8 cellular contexts compared by ENCODE assay signal in the genomic region with DNA sequence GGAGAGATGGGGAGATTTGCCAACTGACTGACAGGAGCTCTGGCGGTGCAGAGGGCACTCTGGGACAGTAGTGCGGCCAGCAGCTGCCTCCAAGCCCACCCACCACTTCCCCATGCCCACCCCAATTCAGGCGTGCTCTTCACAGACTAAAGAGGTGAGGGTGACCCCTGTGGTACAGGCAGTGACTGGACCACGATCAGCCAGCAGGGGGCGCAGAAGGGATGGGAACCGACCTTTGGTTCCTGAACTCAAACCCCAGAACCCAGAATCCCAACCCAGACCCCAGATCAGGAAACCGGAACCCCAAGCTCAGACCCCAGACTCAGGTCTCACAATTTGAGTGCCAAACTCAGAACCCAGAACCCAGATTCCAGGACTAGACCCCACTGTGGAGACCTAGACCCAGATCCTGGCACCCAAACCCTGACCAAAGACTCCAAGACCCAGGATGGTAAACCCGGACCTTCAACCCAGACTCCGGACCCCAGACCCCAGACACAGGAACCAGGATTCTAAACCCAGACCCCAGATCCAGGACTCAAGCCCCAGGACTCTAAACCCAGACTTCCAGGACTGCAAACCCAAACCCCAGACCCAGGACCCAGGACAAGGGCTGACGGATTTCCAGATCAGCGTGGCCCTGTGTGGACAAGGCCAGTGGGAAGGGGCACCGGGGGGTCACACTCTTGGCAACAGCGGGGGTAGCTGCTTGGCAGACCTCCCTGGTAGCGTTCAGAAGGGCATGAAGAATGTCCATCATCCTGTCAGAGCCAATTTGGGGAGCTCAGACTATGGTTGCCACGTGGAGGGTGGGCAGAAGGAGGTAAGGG. TPM values are rescaled to one million over a fixed set of nuclear protein-coding genes. Genes with fewer than 3 reads are reported as not detected.
DNase-seq lines count a peak whose midpoint lies in the region; ATAC-seq, FAIRE-seq and TF ChIP-seq lines count a peak whose summit lies in the region.

No MANE protein-coding gene starts in this region.

- no peak overlapping the region for H3K27ac Mint-ChIP-seq in activated naive CD8-positive, alpha-beta T cell treated with anti-CD3 and anti-CD28 coated beads, Interleukin-2, amount 50 U/mL, for 24 hours

- H2AFZ ChIP-seq in SU-DHL-6 (ENCODE audit: low read depth, low read length, severe bottlenecking), result no peak overlapping the region

- no peaks in the 10 kb centered on the region for H3K4me1 Mint-ChIP-seq in activated naive CD8-positive, alpha-beta T cell treated with anti-CD3 and anti-CD28 coated beads, Interleukin-2, amount 50 U/mL, for 24 hours

- H3K9me2 ChIP-seq in SU-DHL-6 (replicated peaks; ENCODE audit: insufficient read depth, low read length), result no peaks in the 10 kb centered on the region

- FAIRE-seq in H54 (lab: Jason Lieb, UNC), result no peak

- TF ChIP-seq POLR2A in H54 (IDR thresholded peaks at IDR 0.05; ENCODE audit: low read depth, low read length), result no peak
- TF ChIP-seq POLR2A in gastrocnemius medialis (IDR thresholded peaks at IDR 0.05), result no peak

- no peak overlapping the region for H3K9ac ChIP-seq in SU-DHL-6 (ENCODE audit: low read length)

- H3K4me3 ChIP-seq in SU-DHL-6 (ENCODE audit: insufficient read depth, low read length, poor library complexity, severe bottlenecking) (no peak overlapping the region), left ventricle myocardium inferior (peak overlapping the region; percentile 9), gastrocnemius medialis (peak overlapping the region in 2 of 4 donors; percentile 7 to 19)

- no peaks in the 10 kb centered on the region for H4K20me1 ChIP-seq in SU-DHL-6 (ENCODE audit: low read depth, low read length)

- no peak overlapping the region for H3K4me2 ChIP-seq in SU-DHL-6 (ENCODE audit: low read depth, low read length, poor library complexity, severe bottlenecking)

- H3K36me3 ChIP-seq in SU-DHL-6 (ENCODE audit: low read length) (no peaks in the 10 kb centered on the region), left ventricle myocardium inferior (peaks cover 7% of the 10 kb centered on the region), gastrocnemius medialis (no peaks in the 10 kb centered on the region)

- TF ChIP-seq CTCF in SU-DHL-6 (IDR thresholded peaks at IDR 0.05; ENCODE audit: insufficient read depth, low read length, poor library complexity, severe bottlenecking), result peak; percentile 97
- peak; percentile 92 for TF ChIP-seq CTCF in left ventricle myocardium inferior (IDR thresholded peaks at IDR 0.05; ENCODE audit: borderline replicate concordance)
- TF ChIP-seq CTCF in gastrocnemius medialis (IDR thresholded peaks at IDR 0.05 in 4 of 5, conservative IDR thresholded peaks at IDR 0.05 in 1 of 5), result peak; percentile 86 to 95 (median 91)

- DNase-seq in Ammon's horn (ENCODE audit: low spot score) (peak; percentile 73), H54 (ENCODE audit: insufficient read length, low spot score) (peak; percentile 67), left ventricle myocardium inferior (peak; percentile 88), gastrocnemius medialis (peak; percentile 41 to 68)
- peak; percentile 89 for DNase-seq in activated naive CD8-positive, alpha-beta T cell treated with anti-CD3 and anti-CD28 coated beads, Interleukin-2, amount 50 U/mL, for 24 hours

- in situ Hi-C loops in gastrocnemius medialis (cut with MboI; ENCODE audit: low sequenced_read_pairs in 4 of 4), result no loop called here

- no peaks in the 10 kb centered on the region for H3K36me3 Mint-ChIP-seq in activated naive CD8-positive, alpha-beta T cell treated with anti-CD3 and anti-CD28 coated beads, Interleukin-2, amount 50 U/mL, for 24 hours (ENCODE audit: low read depth)

- no peaks in the 10 kb centered on the region for H3K9me3 ChIP-seq in SU-DHL-6 (ENCODE audit: insufficient read depth, low read length)
- H3K9me3 ChIP-seq in left ventricle myocardium inferior (replicated peaks), result no peaks in the 10 kb centered on the region
- H3K9me3 ChIP-seq in gastrocnemius medialis, result no peaks in the 10 kb centered on the region

- no peak overlapping the region for H3K4me3 Mint-ChIP-seq in activated naive CD8-positive, alpha-beta T cell treated with anti-CD3 and anti-CD28 coated beads, Interleukin-2, amount 50 U/mL, for 24 hours

- ATAC-seq in activated naive CD8-positive, alpha-beta T cell treated with anti-CD3 and anti-CD28 coated beads, Interleukin-2, amount 50 U/mL, for 24 hours, result peak; percentile 42
- ATAC-seq in gastrocnemius medialis, result peak; percentile 40 to 56
- ATAC-seq in GM19328 (IDR thresholded peaks at IDR 0.05; ENCODE audit: unreplicated experiment), result no peak
- ATAC-seq in HG02970 (IDR thresholded peaks at IDR 0.05; ENCODE audit: low FRiP score, unreplicated experiment), result no peak

- intact Hi-C loops in left ventricle myocardium inferior (cut with micrococcal nuclease), result no loop called here
- intact Hi-C loops in gastrocnemius medialis (cut with DNase I; ENCODE audit: low total_unique reads), result loop anchor here (1.0 to 10.0 kb wide), 5 partner anchors 28 to 302 kb away; partner anchors contain the start of genes CCDC12, LRRC2 and NBEAL2

- H3K4me1 ChIP-seq in left ventricle myocardium inferior (peaks cover 89% of the 10 kb centered on the region), gastrocnemius medialis (peaks cover 34 to 36% of the 10 kb centered on the region in 2 donors)

- peaks cover 2% of the 10 kb centered on the region for H3K27me3 Mint-ChIP-seq in activated naive CD8-positive, alpha-beta T cell treated with anti-CD3 and anti-CD28 coated beads, Interleukin-2, amount 50 U/mL, for 24 hours

- H3K27ac ChIP-seq in SU-DHL-6 (ENCODE audit: low read depth, low read length), result no peak overlapping the region
- peak overlapping the region; percentile 95 for H3K27ac ChIP-seq in left ventricle myocardium inferior (replicated peaks)
- peak overlapping the region; percentile 68 to 89 (median 72) for H3K27ac ChIP-seq in gastrocnemius medialis

- H3K9me3 Mint-ChIP-seq in activated naive CD8-positive, alpha-beta T cell treated with anti-CD3 and anti-CD28 coated beads, Interleukin-2, amount 50 U/mL, for 24 hours, result no peaks in the 10 kb centered on the region

- H3F3A ChIP-seq in SU-DHL-6 (ENCODE audit: insufficient read depth), result no peaks in the 10 kb centered on the region

- no peaks in the 10 kb centered on the region for H3K79me2 ChIP-seq in SU-DHL-6 (ENCODE audit: insufficient read depth, low read length)

- no peaks in the 10 kb centered on the region for H3K27me3 ChIP-seq in SU-DHL-6 (ENCODE audit: low read length)
- H3K27me3 ChIP-seq in left ventricle myocardium inferior (ENCODE audit: low read depth), result no peaks in the 10 kb centered on the region
- H3K27me3 ChIP-seq in gastrocnemius medialis, result no peaks in the 10 kb centered on the region

RNA-seq across cellular contexts. Expression of gene MYL3, which starts 3.7 kb away (rescaled TPM):
- total RNA-seq in left ventricle myocardium inferior (7,440 TPM), gastrocnemius medialis (100 to 1,000 TPM in 2 of 4 donors, 10 to 100 TPM in 2; 42.5 to 544 (median 281) TPM)

RNA-seq across cellular contexts. Expression of gene PTH1R, which starts 10.6 kb away (rescaled TPM):
- 6.4 TPM for total RNA-seq in left ventricle myocardium inferior
- 1 to 10 TPM; 2.3 to 7.9 (median 7.3) TPM for total RNA-seq in gastrocnemius medialis

Comparison
In these comparisons a context has a peak if more than half of its experiments do, and no peak if none do; other contexts are left out.
1. ATAC-seq: peak in activated naive CD8-positive, alpha-beta T cell treated with anti-CD3 and anti-CD28 coated beads, Interleukin-2, amount 50 U/mL, for 24 hours (single experiment) and gastrocnemius medialis (2 of 2); none in GM19328 (single experiment) and HG02970 (single experiment).
2. RNA of gene MYL3, which starts 3.7 kb away (total RNA-seq): 7,440 TPM in left ventricle myocardium inferior (single experiment); 42.5 to 544 TPM in gastrocnemius medialis; every median in the first group is over 10 times any median in the second.
3. Peak in every context shown above with its lines, with median percentiles within 50 percentile points of each other: DNase-seq and CTCF ChIP-seq.